In the genomic region with DNA sequence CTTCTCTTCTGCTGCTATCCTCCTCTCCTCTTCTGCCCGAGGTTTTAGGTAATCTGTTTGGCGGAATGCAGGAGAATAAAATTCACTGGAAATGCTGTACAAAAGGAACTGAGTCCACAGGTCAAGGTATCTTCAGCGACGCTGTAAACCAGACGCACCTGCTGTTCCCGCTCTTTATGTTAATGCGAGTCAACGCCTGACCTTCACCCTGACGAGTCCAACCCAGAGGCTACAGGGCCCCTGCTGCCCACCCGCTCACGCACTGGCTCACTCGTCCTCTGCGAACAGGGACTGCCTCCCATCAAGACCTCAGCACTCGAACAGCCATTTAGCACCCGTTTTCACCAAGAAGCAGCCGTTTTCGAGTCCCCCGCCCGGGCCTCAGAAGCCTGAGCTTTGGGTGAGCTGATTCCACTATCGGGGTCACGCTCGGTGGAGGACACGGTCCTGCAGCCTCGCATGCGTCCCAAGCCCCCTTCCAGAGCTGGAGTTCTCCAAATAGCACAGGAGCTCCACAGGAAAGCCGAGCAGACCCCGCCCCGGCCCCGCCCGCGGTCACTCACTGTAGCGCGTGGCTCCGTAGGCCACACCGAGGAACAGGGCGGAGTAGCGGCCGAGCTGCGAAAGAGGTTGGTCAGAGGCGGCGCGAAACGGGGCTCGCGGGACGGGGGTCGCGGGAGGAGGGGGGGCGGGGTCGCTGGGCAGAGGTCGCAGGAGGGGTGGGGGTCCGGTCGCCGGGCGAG, we compare ENCODE assay signal across 9 cellular contexts. TPM values are rescaled to one million over a fixed set of nuclear protein-coding genes. Genes with fewer than 3 reads are reported as not detected.
DNase-seq lines count a peak whose midpoint lies in the region; ATAC-seq and TF ChIP-seq lines count a peak whose summit lies in the region.
"Had no signal": no experiment of that assay in that cellular context is flagged by ENCODE, and none has a peak within 500 bp of the region (broad histone marks: within the 10 kb centered on the region; RNA-seq: fewer than 3 reads in every experiment).

No MANE protein-coding gene starts in this region.

- no peaks in the 10 kb centered on the region for H3K27me3 ChIP-seq in CD4-positive, alpha-beta T cell (ENCODE audit: control insufficient read depth, insufficient read depth, low read length)
- no peaks in the 10 kb centered on the region for H3K27me3 ChIP-seq in upper lobe of left lung

- H3K4me1 ChIP-seq in upper lobe of left lung, result peaks cover 11 to 28% (median 17%) of the 10 kb centered on the region in 4 donors

- peaks cover 34% of the 10 kb centered on the region for H3K36me3 Mint-ChIP-seq in CD4-positive, alpha-beta T cell (ENCODE audit: low read depth)

- POLR2A ChIA-PET in CD4-positive, alpha-beta T cell (lab: Charles Lee), result interaction anchor here (1.0 to 4.7 kb wide), 9 partner anchors 9 to 575 kb away, joined by 3 to 64 read pairs (median 7); a partner anchor contains a TSS

- no peak for DNase-seq in CD4-positive, alpha-beta T cell
- DNase-seq in LNCaP clone FGC (ENCODE audit: low read depth) (no peak), cardiac fibroblast (ENCODE audit: low read depth in 2 of 2) (peak in 1 of 2 donors; percentile 38), lower leg skin (ENCODE audit: low spot score in 2 of 2) (no peak), upper lobe of left lung (peak in 1 of 2 donors; percentile 93), omental fat pad (ENCODE audit: low spot score) (no peak), T1000 (lab: John Stamatoyannopoulos, UW) (no peak), iPS-NIHi7 (ENCODE audit: extremely low spot score) (no peak)

- TF ChIP-seq POLR2A in lower leg skin (IDR thresholded peaks at IDR 0.05) (no peak), upper lobe of left lung (IDR thresholded peaks at IDR 0.05) (no peak)

- WGBS in lower leg skin, 2 donors, result 7 to 12% methylated on average over 30 to 52 of the region's 55 CpGs
- WGBS in upper lobe of left lung, 2 donors, result 35 to 36% methylated on average over 15 to 16 of the region's 55 CpGs

- H3K36me3 ChIP-seq in upper lobe of left lung, result peaks cover 3 to 32% (median 15%) of the 10 kb centered on the region in 4 donors

- CTCF ChIA-PET in CD4-positive, alpha-beta T cell (lab: Charles Lee), result interaction anchor here (1.0 to 1.6 kb wide), 4 partner anchors 7 to 429 kb away, joined by 4 to 6 read pairs (median 4); no protein-coding TSS in a partner anchor

- H3K27me3 Mint-ChIP-seq in CD4-positive, alpha-beta T cell, result no peaks in the 10 kb centered on the region

- intact Hi-C loops in CD4-positive, alpha-beta T cell (cut with DNase I, micrococcal nuclease), result loop anchor here (1.0 to 10.0 kb wide), 8 partner anchors 31 to 1331 kb away; a partner anchor contains a TSS
- intact Hi-C loops in lower leg skin (cut with DNase I; ENCODE audit: low total_unique reads), result no loop called here

- TF ChIP-seq EP300 in upper lobe of left lung (IDR thresholded peaks at IDR 0.05), result no peak

- no peaks in the 10 kb centered on the region for H3K9me3 Mint-ChIP-seq in CD4-positive, alpha-beta T cell

- TF ChIP-seq CTCF in CD4-positive, alpha-beta T cell (IDR thresholded peaks at IDR 0.05), result no peak
- TF ChIP-seq CTCF in LNCaP clone FGC (IDR thresholded peaks at IDR 0.05; ENCODE audit: control insufficient read depth, extremely low read depth, insufficient read depth) (no peak), cardiac fibroblast (IDR thresholded peaks at IDR 0.05; ENCODE audit: low read depth, low read length) (no peak), lower leg skin (IDR thresholded peaks at IDR 0.05) (no peak), upper lobe of left lung (IDR thresholded peaks at IDR 0.05) (no peak), omental fat pad (IDR thresholded peaks at IDR 0.05) (no peak)

- peak overlapping the region; percentile 94 for H3K4me3 ChIP-seq in LNCaP clone FGC (ENCODE audit: low read depth, low read length)
- H3K4me3 ChIP-seq in cardiac fibroblast (replicated peaks in 1 of 2; ENCODE audit: low read depth in 2 of 2, low read length in 2 of 2), result peak overlapping the region; percentile 80 to 87
- H3K4me3 ChIP-seq in lower leg skin (ENCODE audit: low read depth, poor library complexity, severe bottlenecking), result peak overlapping the region; percentile 72
- H3K4me3 ChIP-seq in upper lobe of left lung, result peak overlapping the region; percentile 50 to 97 (median 75)

- peak overlapping the region; percentile 87 for H3K27ac Mint-ChIP-seq in CD4-positive, alpha-beta T cell

- peaks cover 4% of the 10 kb centered on the region for H3K4me1 Mint-ChIP-seq in CD4-positive, alpha-beta T cell (ENCODE audit: low read depth)

- H3K27ac ChIP-seq in CD4-positive, alpha-beta T cell (ENCODE audit: low read depth, low read length), result no peak overlapping the region
- H3K27ac ChIP-seq in upper lobe of left lung, result peak overlapping the region; percentile 89 to 98 (median 92)

- peak overlapping the region; percentile 81 for H3K4me3 Mint-ChIP-seq in CD4-positive, alpha-beta T cell

- H3K9me3 ChIP-seq in CD4-positive, alpha-beta T cell (ENCODE audit: control insufficient read depth, low read length), result no peaks in the 10 kb centered on the region
- no peaks in the 10 kb centered on the region for H3K9me3 ChIP-seq in upper lobe of left lung

- no peak for ATAC-seq in CD4-positive, alpha-beta T cell (ENCODE audit: poor library complexity)
- ATAC-seq in upper lobe of left lung (ENCODE audit: low FRiP score in 2 of 2), result peak in 1 of 2 donors; percentile 54
- no peak for ATAC-seq in omental fat pad (ENCODE audit: low FRiP score)

RNA-seq across cellular contexts. Expression of a gene that starts 0.6 kb away (rescaled TPM):
- total RNA-seq in CD4-positive, alpha-beta T cell, result 100 to 1,000 TPM; 109 to 126 TPM
- total RNA-seq in lower leg skin (100 to 1,000 TPM in 3 of 4 donors, 10 to 100 TPM in 1; 38.2 to 172 (median 140) TPM), upper lobe of left lung (100 to 1,000 TPM in 3 of 6 donors, 10 to 100 TPM in 3; 22.6 to 216 (median 106) TPM), omental fat pad (100 to 1,000 TPM in 2 of 4 donors, 10 to 100 TPM in 2; 54.3 to 147 (median 107) TPM)

RNA-seq across cellular contexts. Expression of a gene that starts 0.8 kb away (rescaled TPM):
- total RNA-seq in CD4-positive, alpha-beta T cell, result 10 to 100 TPM; 25.3 to 29.2 TPM
- total RNA-seq in lower leg skin (10 to 100 TPM in 1 of 4 donors, 1 to 10 TPM in 3; 7.2 to 31.4 (median 7.7) TPM), upper lobe of left lung (10 to 100 TPM in 4 of 6 donors, 1 to 10 TPM in 2; 4.7 to 25.1 (median 17.1) TPM), omental fat pad (10 to 100 TPM in 1 of 4 donors, 1 to 10 TPM in 3; 8.7 to 19.0 (median 9.4) TPM)

RNA-seq across cellular contexts. Expression of a gene that starts 15.4 kb away (rescaled TPM):
- total RNA-seq in CD4-positive, alpha-beta T cell, result under 1 TPM; 0.22 to 0.91 TPM
- total RNA-seq in lower leg skin (10 to 100 TPM; 16.8 to 33.8 (median 22.7) TPM), upper lobe of left lung (10 to 100 TPM; 12.2 to 65.0 (median 32.3) TPM), omental fat pad (10 to 100 TPM in 3 of 4 donors, 1 to 10 TPM in 1; 9.4 to 21.1 (median 19.0) TPM)
- total RNA-seq: M059J had no signal

RNA-seq across cellular contexts. Expression of a gene that starts 32.1 kb away (rescaled TPM):
- total RNA-seq in CD4-positive, alpha-beta T cell, result 10 to 100 TPM; 45.1 to 48.6 TPM
- total RNA-seq in lower leg skin (100 to 1,000 TPM in 1 of 4 donors, 10 to 100 TPM in 3; 55.2 to 102 (median 72.3) TPM), upper lobe of left lung (100 to 1,000 TPM in 1 of 6 donors, 10 to 100 TPM in 5; 36.4 to 150 (median 41.0) TPM), omental fat pad (10 to 100 TPM; 31.0 to 67.1 (median 48.8) TPM)

RNA-seq across cellular contexts. Expression of a gene that starts 48.1 kb away (rescaled TPM):
- 10 to 100 TPM; 11.4 to 12.4 TPM for total RNA-seq in CD4-positive, alpha-beta T cell
- total RNA-seq in lower leg skin (1 to 10 TPM in 1 of 4 donors, under 1 TPM in 1, not detected in 2; 0.59 to 1.5 TPM), upper lobe of left lung (10 to 100 TPM in 3 of 6 donors, 1 to 10 TPM in 3; 4.2 to 28.3 (median 9.0) TPM), omental fat pad (1 to 10 TPM in 3 of 4 donors, under 1 TPM in 1; 0.32 to 5.6 (median 2.9) TPM)
- total RNA-seq: M059J had no signal

Comparison
In these comparisons a context has a peak if more than half of its experiments do, and no peak if none do; other contexts are left out.
1. RNA of a gene that starts 15.4 kb away (total RNA-seq): 12.2 to 65.0 TPM in upper lobe of left lung, 16.8 to 33.8 TPM in lower leg skin and 9.4 to 21.1 TPM in omental fat pad; 0.22 to 0.91 TPM in CD4-positive, alpha-beta T cell; every median in the first group is over 4 times any median in the second.
2. Peak in every context shown above with its lines, with median percentiles within 50 percentile points of each other: H3K4me3 ChIP-seq.